Comparison of ENCODE assay signal across 27 cellular contexts in the genomic region with DNA sequence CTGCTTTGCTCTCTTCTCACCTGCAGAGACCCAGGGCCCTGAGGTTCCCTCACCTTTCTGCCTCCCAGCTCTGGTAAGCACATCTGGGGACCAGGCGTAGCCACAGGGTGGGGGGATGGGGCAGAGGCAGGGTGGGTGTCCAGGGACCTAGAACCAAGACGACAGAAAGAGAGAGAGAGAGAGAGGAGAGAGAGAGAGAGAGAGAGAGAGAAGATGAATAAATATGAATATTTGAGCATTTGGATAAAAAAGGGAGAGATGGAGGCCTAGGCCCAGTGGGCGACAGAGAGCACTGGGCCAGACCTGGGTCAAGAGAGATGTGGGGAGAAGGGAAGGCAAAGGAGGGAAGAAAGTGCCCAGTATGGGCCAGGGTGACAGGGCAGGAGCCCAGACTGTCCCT. TPM values are rescaled to one million over a fixed set of nuclear protein-coding genes. Genes with fewer than 3 reads are reported as not detected.
"Had no signal": no experiment of that assay in that cellular context is flagged by ENCODE, and none has a peak within 500 bp of the region (broad histone marks: within the 10 kb centered on the region; RNA-seq: fewer than 3 reads in every experiment).

No MANE protein-coding gene starts in this region.

- H3K4me1 Mint-ChIP-seq: activated CD4-positive, alpha-beta T cell treated with anti-CD3 and anti-CD28 coated beads, Interleukin-2, amount 10 ng/mL, durations not matched to agents 7 days and 5 days; activated naive CD8-positive, alpha-beta T cell treated with anti-CD3 and anti-CD28 coated beads, Interleukin-2, amount 50 U/mL, for 24 hours had no signal

- H3K9me3 ChIP-seq: breast epithelium, esophagus squamous epithelium, neutrophil, thoracic aorta, uterus had no signal

- H3K4me3 Mint-ChIP-seq: activated CD4-positive, alpha-beta memory T cell treated with anti-CD3 and anti-CD28 coated beads, Interleukin-2, amount 10 ng/mL, durations not matched to agents 7 days and 5 days; activated CD4-positive, alpha-beta T cell treated with anti-CD3 and anti-CD28 coated beads, Interleukin-2, amount 10 ng/mL, durations not matched to agents 7 days and 5 days; activated naive CD8-positive, alpha-beta T cell treated with anti-CD3 and anti-CD28 coated beads, Interleukin-2, amount 50 U/mL, for 24 hours; activated T-cell treated with anti-CD3 and anti-CD28 coated beads, Interleukin-2, amount 50 U/mL, for 24 hours; dendritic cell treated with granulocyte-macrophage colony-stimulating factor and Interleukin-4, amounts not matched to agents 40 ng/mL and 50 ng/mL, for 4 days; natural killer cell had no signal

- DNase-seq: activated CD4-positive, alpha-beta memory T cell treated with anti-CD3 and anti-CD28 coated beads, Interleukin-2, amount 10 ng/mL, durations not matched to agents 7 days and 5 days; activated CD4-positive, alpha-beta T cell treated with anti-CD3 and anti-CD28 coated beads for 1 hour; activated CD4-positive, alpha-beta T cell treated with anti-CD3 and anti-CD28 coated beads, Interleukin-2, amount 10 ng/mL, durations not matched to agents 7 days and 5 days; activated CD8-positive, alpha-beta memory T cell treated with anti-CD3 and anti-CD28 coated beads, Interleukin-2, amount 50 U/mL, for 48 hours; activated gamma-delta T cell treated with Interleukin-2 at 50 U/mL for 16 hours; activated naive CD4-positive, alpha-beta T cell treated with anti-CD3 and anti-CD28 coated beads, Interleukin-2, amount 50 U/mL, for 16 hours; activated naive CD8-positive, alpha-beta T cell treated with anti-CD3 and anti-CD28 coated beads, Interleukin-2, amount 50 U/mL, for 24 hours; activated T-cell treated with anti-CD3 and anti-CD28 coated beads, Interleukin-2, amount 50 U/mL, for 24 hours; central memory CD4-positive, alpha-beta T cell; effector CD8-positive, alpha-beta T cell; esophagus squamous epithelium; foreskin melanocyte; left cardiac atrium; natural killer cell; stimulated activated CD4-positive, alpha-beta T cell treated with anti-CD3 and anti-CD28 coated beads, Interleukin-12 subunit alpha, Interleukin-12 subunit beta, amount 100 ng/mL, for 4 hours; stimulated activated CD4-positive, alpha-beta T cell treated with anti-CD3 and anti-CD28 coated beads, Interleukin-4, amount 100 ng/mL, for 1 hour; stimulated activated naive CD8-positive, alpha-beta T cell treated with anti-CD3 and anti-CD28 coated beads, Interleukin-15, Interleukin-2, amounts not matched to agents 100 U/mL and 50 U/mL, for 24 hours; T-helper 2 cell; trophoblast cell; uterus had no signal

- H3K4me1 ChIP-seq: breast epithelium, uterus had no signal

- H3K36me3 Mint-ChIP-seq: natural killer cell had no signal

- H3K27ac Mint-ChIP-seq: activated CD4-positive, alpha-beta memory T cell treated with anti-CD3 and anti-CD28 coated beads, Interleukin-2, amount 10 ng/mL, durations not matched to agents 7 days and 5 days; activated CD4-positive, alpha-beta T cell treated with anti-CD3 and anti-CD28 coated beads, Interleukin-2, amount 10 ng/mL, durations not matched to agents 7 days and 5 days; activated naive CD8-positive, alpha-beta T cell treated with anti-CD3 and anti-CD28 coated beads, Interleukin-2, amount 50 U/mL, for 24 hours; activated T-cell treated with anti-CD3 and anti-CD28 coated beads, Interleukin-2, amount 50 U/mL, for 24 hours; dendritic cell treated with granulocyte-macrophage colony-stimulating factor and Interleukin-4, amounts not matched to agents 40 ng/mL and 50 ng/mL, for 4 days; natural killer cell had no signal

- H3K36me3 ChIP-seq: breast epithelium, esophagus squamous epithelium, neutrophil, thoracic aorta, uterus had no signal

- H3K4me3 ChIP-seq: breast epithelium, esophagus squamous epithelium, skin epidermis, thoracic aorta, uterus had no signal

- H3K27ac ChIP-seq: breast epithelium, epithelial cell of prostate, esophagus squamous epithelium, neutrophil, skin epidermis, thoracic aorta, uterus had no signal

- H3K9me3 Mint-ChIP-seq: activated CD4-positive, alpha-beta memory T cell treated with anti-CD3 and anti-CD28 coated beads, Interleukin-2, amount 10 ng/mL, durations not matched to agents 7 days and 5 days; activated CD4-positive, alpha-beta T cell treated with anti-CD3 and anti-CD28 coated beads, Interleukin-2, amount 10 ng/mL, durations not matched to agents 7 days and 5 days; activated naive CD8-positive, alpha-beta T cell treated with anti-CD3 and anti-CD28 coated beads, Interleukin-2, amount 50 U/mL, for 24 hours; activated T-cell treated with anti-CD3 and anti-CD28 coated beads, Interleukin-2, amount 50 U/mL, for 24 hours; dendritic cell treated with granulocyte-macrophage colony-stimulating factor and Interleukin-4, amounts not matched to agents 40 ng/mL and 50 ng/mL, for 4 days; natural killer cell had no signal

- H3K27me3 ChIP-seq: uterus had no signal

RNA-seq across cellular contexts. Expression of a gene that starts 32.8 kb away (rescaled TPM):
- total RNA-seq: activated CD4-positive, alpha-beta T cell treated with anti-CD3 and anti-CD28 coated beads, Interleukin-2, amount 10 ng/mL, durations not matched to agents 7 days and 5 days; glomerular endothelial cell had no signal
